Comparison of ENCODE assay signal across 14 cellular contexts in genomic region chr6:131231103-131231502, GRCh38.
A peak's percentile ranks its signal among the peaks of the same experiment; 100 is the strongest.
DNase-seq lines count a peak whose midpoint lies in the region; ATAC-seq and TF ChIP-seq lines count a peak whose summit lies in the region.
"Had no signal": no experiment of that assay in that cellular context is flagged by ENCODE, and none has a peak within 500 bp of the region (broad histone marks: within the 10 kb centered on the region; RNA-seq: fewer than 3 reads in every experiment).

No MANE protein-coding gene starts in this region.

- no peak overlapping the region for H4K91ac ChIP-seq in neuronal stem cell (ENCODE audit: low read depth, low read length, poor library complexity)

- peak; percentile 88 for ATAC-seq in RWPE2 (ENCODE audit: low read depth)
- no peak for ATAC-seq in stimulated activated naive CD8-positive, alpha-beta T cell treated with anti-CD3 and anti-CD28 coated beads, Interleukin-15, Interleukin-2, amounts not matched to agents 100 U/mL and 50 U/mL, for 24 hours
- ATAC-seq: HCT116 had no signal

- TF ChIP-seq CTCF in RWPE2 (IDR thresholded peaks at IDR 0.05; ENCODE audit: poor library complexity, severe bottlenecking): no peak

- DNase-seq in AG08395 (ENCODE audit: low spot score) (peak; percentile 8), HPDE6-E6E7 (ENCODE audit: extremely low spot score) (peak; percentile 33), RWPE2 (ENCODE audit: low spot score) (no peak), iris pigment epithelial cell (ENCODE audit: low read depth) (peak; percentile 50), neuronal stem cell (ENCODE audit: low spot score) (no peak)
- DNase-seq in CD4-positive, alpha-beta memory T cell: no peak
- no peak for DNase-seq in stimulated activated naive CD8-positive, alpha-beta T cell treated with anti-CD3 and anti-CD28 coated beads, Interleukin-15, Interleukin-2, amounts not matched to agents 100 U/mL and 50 U/mL, for 24 hours
- DNase-seq in activated CD4-positive, alpha-beta T cell treated with anti-CD3 and anti-CD28 coated beads, Interleukin-2, amount 10 ng/mL, durations not matched to agents 7 days and 5 days: no peak
- DNase-seq: DMS153, NCI-H1436 treated with DMSO at 0.1 percent for 48 hours, NCI-H748 treated with DMSO at 0.1 percent for 48 hours, SHP77 treated with DMSO at 0.1 percent for 48 hours had no signal

- no peak overlapping the region for H4K8ac ChIP-seq in neuronal stem cell (ENCODE audit: low read depth, low read length)

- CTCF ChIA-PET in CD4-positive, alpha-beta memory T cell (lab: Charles Lee; ENCODE audit: partially characterized antibody): interaction anchor here (1.1 kb wide), 1 partner anchor 16 kb away, joined by 3 read pairs; no protein-coding TSS in a partner anchor
- CTCF ChIA-PET in activated CD4-positive, alpha-beta T cell treated with anti-CD3 and anti-CD28 coated beads, Interleukin-2, amount 10 ng/mL, durations not matched to agents 7 days and 5 days (lab: Charles Lee): interaction anchor here (1.2 kb wide), 1 partner anchor 14 kb away, joined by 4 read pairs; no protein-coding TSS in a partner anchor

- no peaks in the 10 kb centered on the region for H3K27me3 ChIP-seq in RWPE2 (ENCODE audit: insufficient read depth, poor library complexity, severe bottlenecking)
- H3K27me3 ChIP-seq in CD4-positive, alpha-beta memory T cell (ENCODE audit: insufficient read depth, low read length): no peaks in the 10 kb centered on the region
- H3K27me3 ChIP-seq in neuronal stem cell (ENCODE audit: control insufficient read depth in 3 of 3, insufficient read depth in 3 of 3, low read depth in 1 of 3, low read length in 3 of 3): no peaks in the 10 kb centered on the region
- H3K27me3 ChIP-seq: BLaER1 had no signal

- H3K4me3 Mint-ChIP-seq in CD4-positive, alpha-beta memory T cell: no peak overlapping the region
- H3K4me3 Mint-ChIP-seq in activated CD4-positive, alpha-beta T cell treated with anti-CD3 and anti-CD28 coated beads, Interleukin-2, amount 10 ng/mL, durations not matched to agents 7 days and 5 days: no peak overlapping the region

- no peak overlapping the region for H3K18ac ChIP-seq in neuronal stem cell (ENCODE audit: low read length)

- no peaks in the 10 kb centered on the region for H3K36me3 ChIP-seq in RWPE2 (ENCODE audit: low read depth)
- no peaks in the 10 kb centered on the region for H3K36me3 ChIP-seq in CD4-positive, alpha-beta memory T cell (ENCODE audit: insufficient read depth, low read length)
- no peaks in the 10 kb centered on the region for H3K36me3 ChIP-seq in neuronal stem cell (replicated peaks in 1 of 2; ENCODE audit: control insufficient read depth in 2 of 2, insufficient read depth in 2 of 2, low read length in 2 of 2)
- H3K36me3 ChIP-seq: BLaER1 had no signal

- H3K9me3 Mint-ChIP-seq in CD4-positive, alpha-beta memory T cell: peaks cover 0 to 8% (median 2%) of the 10 kb centered on the region in 8 donors
- no peaks in the 10 kb centered on the region for H3K9me3 Mint-ChIP-seq in activated CD4-positive, alpha-beta T cell treated with anti-CD3 and anti-CD28 coated beads, Interleukin-2, amount 10 ng/mL, durations not matched to agents 7 days and 5 days

- H3K23ac ChIP-seq in neuronal stem cell (ENCODE audit: low read depth, low read length, poor library complexity): no peak overlapping the region

- H2BK12ac ChIP-seq in neuronal stem cell (ENCODE audit: low read length): no peak overlapping the region

- no peak overlapping the region for H2BK5ac ChIP-seq in neuronal stem cell (ENCODE audit: low read length)

- H3K4me1 Mint-ChIP-seq in CD4-positive, alpha-beta memory T cell: peaks cover 5 to 22% (median 15%) of the 10 kb centered on the region in 4 donors
- no peaks in the 10 kb centered on the region for H3K4me1 Mint-ChIP-seq in activated CD4-positive, alpha-beta T cell treated with anti-CD3 and anti-CD28 coated beads, Interleukin-2, amount 10 ng/mL, durations not matched to agents 7 days and 5 days

- H3K4me1 ChIP-seq in RWPE2 (ENCODE audit: insufficient read depth, poor library complexity, severe bottlenecking): peaks cover 8% of the 10 kb centered on the region
- H3K4me1 ChIP-seq in CD4-positive, alpha-beta memory T cell (ENCODE audit: insufficient read depth, low read length): no peaks in the 10 kb centered on the region
- peaks cover 4 to 6% of the 10 kb centered on the region in 2 donors for H3K4me1 ChIP-seq in neuronal stem cell (ENCODE audit: control insufficient read depth in 2 of 2, insufficient read depth in 1 of 2, low read depth in 1 of 2, low read length in 2 of 2)

- H2BK120ac ChIP-seq in neuronal stem cell (ENCODE audit: low read depth, low read length): no peak overlapping the region

- no peak overlapping the region for H2AFZ ChIP-seq in neuronal stem cell (ENCODE audit: low read length)

- POLR2A ChIA-PET in CD4-positive, alpha-beta memory T cell (lab: Charles Lee; ENCODE audit: partially characterized antibody): no interaction called here
- POLR2A ChIA-PET in activated CD4-positive, alpha-beta T cell treated with anti-CD3 and anti-CD28 coated beads, Interleukin-2, amount 10 ng/mL, durations not matched to agents 7 days and 5 days (lab: Charles Lee): no interaction called here

- H3K9ac ChIP-seq in neuronal stem cell (ENCODE audit: low read depth, low read length, poor library complexity): no peak overlapping the region
- H3K9ac ChIP-seq: BLaER1 had no signal

- H3K4me3 ChIP-seq in RWPE2 (ENCODE audit: severe bottlenecking) (no peak overlapping the region), neuronal stem cell (ENCODE audit: low read length in 2 of 2) (no peak overlapping the region)
- H3K4me3 ChIP-seq in CD4-positive, alpha-beta memory T cell (ENCODE audit: low read length in 2 of 2): no peak overlapping the region
- H3K4me3 ChIP-seq: BLaER1 had no signal

- no peak overlapping the region for H3K14ac ChIP-seq in neuronal stem cell (ENCODE audit: low read length)

- H3K36me3 Mint-ChIP-seq in CD4-positive, alpha-beta memory T cell: peaks cover 10 to 23% of the 10 kb centered on the region in 2 donors
- H3K36me3 Mint-ChIP-seq in activated CD4-positive, alpha-beta T cell treated with anti-CD3 and anti-CD28 coated beads, Interleukin-2, amount 10 ng/mL, durations not matched to agents 7 days and 5 days (ENCODE audit: low read depth): peaks cover 2% of the 10 kb centered on the region

- no peak overlapping the region for H3K4ac ChIP-seq in neuronal stem cell (ENCODE audit: low read length)

- H3K27ac Mint-ChIP-seq in CD4-positive, alpha-beta memory T cell: peak overlapping the region in 3 of 7 donors; percentile 5 to 59 (median 25)
- H3K27ac Mint-ChIP-seq in activated CD4-positive, alpha-beta T cell treated with anti-CD3 and anti-CD28 coated beads, Interleukin-2, amount 10 ng/mL, durations not matched to agents 7 days and 5 days: no peak overlapping the region

- H3K9me3 ChIP-seq in RWPE2 (ENCODE audit: severe bottlenecking) (no peaks in the 10 kb centered on the region), neuronal stem cell (replicated peaks in 1 of 2; ENCODE audit: control insufficient read depth in 2 of 2, insufficient read depth in 1 of 2, low read depth in 1 of 2, low read length in 2 of 2) (no peaks in the 10 kb centered on the region)
- H3K9me3 ChIP-seq in CD4-positive, alpha-beta memory T cell (ENCODE audit: control insufficient read depth in 1 of 2, low read length in 2 of 2): no peaks in the 10 kb centered on the region
- H3K9me3 ChIP-seq: BLaER1 had no signal

- H2BK15ac ChIP-seq in neuronal stem cell (ENCODE audit: low read length): no peak overlapping the region

- H3K27ac ChIP-seq in RWPE2 (ENCODE audit: poor library complexity, severe bottlenecking) (no peak overlapping the region), neuronal stem cell (replicated peaks; ENCODE audit: low read length) (no peak overlapping the region)
- no peak overlapping the region for H3K27ac ChIP-seq in CD4-positive, alpha-beta memory T cell (ENCODE audit: low read depth, low read length)

- no peak overlapping the region for H3K4me2 ChIP-seq in neuronal stem cell (ENCODE audit: insufficient read depth, low read length, poor library complexity, severe bottlenecking)

- intact Hi-C loops in CD4-positive, alpha-beta memory T cell (cut with micrococcal nuclease): loop anchor here (5.0 kb wide), 1 partner anchor 36 kb away; no protein-coding TSS in a partner anchor

- no CpG with 5 or more reads among the region's 2 CpGs for WGBS in neuronal stem cell (ENCODE audit: extremely low coverage in 2 of 2, insufficient read length in 2 of 2, insufficient replicate concordance in 1 of 2), 2 donors

- no peaks in the 10 kb centered on the region for H3K79me1 ChIP-seq in neuronal stem cell (ENCODE audit: low read depth, low read length)

- no peaks in the 10 kb centered on the region for H3K27me3 Mint-ChIP-seq in CD4-positive, alpha-beta memory T cell
- no peaks in the 10 kb centered on the region for H3K27me3 Mint-ChIP-seq in activated CD4-positive, alpha-beta T cell treated with anti-CD3 and anti-CD28 coated beads, Interleukin-2, amount 10 ng/mL, durations not matched to agents 7 days and 5 days

- no peak overlapping the region for H2AK5ac ChIP-seq in neuronal stem cell (ENCODE audit: low read depth, low read length)

Comparison
In these comparisons a context has a peak if more than half of its experiments do, and no peak if none do; other contexts are left out.
1. DNase-seq: peak in AG08395 (single experiment), HPDE6-E6E7 (single experiment) and iris pigment epithelial cell (single experiment); none in RWPE2 (single experiment), CD4-positive, alpha-beta memory T cell (0 of 5), stimulated activated naive CD8-positive, alpha-beta T cell treated with anti-CD3 and anti-CD28 coated beads, Interleukin-15, Interleukin-2, amounts not matched to agents 100 U/mL and 50 U/mL, for 24 hours (single experiment), activated CD4-positive, alpha-beta T cell treated with anti-CD3 and anti-CD28 coated beads, Interleukin-2, amount 10 ng/mL, durations not matched to agents 7 days and 5 days (single experiment) and neuronal stem cell (single experiment).